In genomic region chr6:125303512-125303854, GRCh38 we compare ENCODE assay signal across 1 cellular context.
TF ChIP-seq lines count a peak whose summit lies in the region.

No MANE protein-coding gene starts in this region.

TF ChIP-seq in WTC11, 78 proteins besides CTCF, POLR2A, EP300 and RAD21 (continued from another document):
- TF ChIP-seq ZNF263 (CRISPR knock-in tag; IDR thresholded peaks at IDR 0.05; ENCODE audit: low read depth) (no peak), ETV6 (CRISPR knock-in tag; IDR thresholded peaks at IDR 0.05) (no peak), ZNF317 (CRISPR knock-in tag; IDR thresholded peaks at IDR 0.05; ENCODE audit: borderline replicate concordance, low read depth) (no peak), ZNF423 (CRISPR knock-in tag; IDR thresholded peaks at IDR 0.05) (no peak), IRF2 (CRISPR knock-in tag; IDR thresholded peaks at IDR 0.05; ENCODE audit: borderline replicate concordance, low read depth) (no peak), CREB1 (CRISPR knock-in tag; IDR thresholded peaks at IDR 0.05) (no peak), ESRRA (CRISPR knock-in tag; IDR thresholded peaks at IDR 0.05; ENCODE audit: borderline replicate concordance) (no peak), FOXP1 (CRISPR knock-in tag; IDR thresholded peaks at IDR 0.05; ENCODE audit: borderline replicate concordance) (no peak), PREB (CRISPR knock-in tag; IDR thresholded peaks at IDR 0.05; ENCODE audit: borderline replicate concordance) (no peak)
- TF ChIP-seq, protein P1, sequence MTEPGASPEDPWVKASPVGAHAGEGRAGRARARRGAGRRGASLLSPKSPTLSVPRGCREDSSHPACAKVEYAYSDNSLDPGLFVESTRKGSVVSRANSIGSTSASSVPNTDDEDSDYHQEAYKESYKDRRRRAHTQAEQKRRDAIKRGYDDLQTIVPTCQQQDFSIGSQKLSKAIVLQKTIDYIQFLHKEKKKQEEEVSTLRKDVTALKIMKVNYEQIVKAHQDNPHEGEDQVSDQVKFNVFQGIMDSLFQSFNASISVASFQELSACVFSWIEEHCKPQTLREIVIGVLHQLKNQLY (CRISPR knock-in tag; IDR thresholded peaks at IDR 0.05) = no peak
